1 cellular context compared by ENCODE assay signal in the genomic region with DNA sequence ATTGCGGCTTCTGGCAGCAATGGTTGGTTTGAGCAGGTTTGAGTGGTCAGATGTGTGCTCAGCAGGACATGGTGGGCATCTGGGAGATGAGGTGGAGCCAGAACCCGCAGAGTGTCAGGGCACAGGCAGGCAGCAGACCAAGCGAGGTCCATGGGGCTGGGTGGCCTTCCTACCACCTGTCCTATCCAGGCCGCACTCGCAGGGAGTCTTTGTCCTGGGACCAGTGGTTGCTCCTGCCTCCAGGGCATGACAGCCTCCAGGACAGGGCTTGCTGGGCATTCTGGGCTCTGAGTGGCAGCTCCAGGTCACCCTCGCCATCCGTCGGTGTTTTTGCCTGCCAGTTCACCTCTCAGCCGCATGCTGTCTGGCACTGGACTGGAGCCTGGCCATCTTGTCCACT.
TF ChIP-seq lines count a peak whose summit lies in the region.

No MANE protein-coding gene starts in this region.

TF ChIP-seq in H1, 55 proteins besides CTCF, POLR2A, EP300 and RAD21 (continued from another document):
- TF ChIP-seq NRF1 (IDR thresholded peaks at IDR 0.05; ENCODE audit: low read depth, low read length) (no peak), SUZ12 (IDR thresholded peaks at IDR 0.05; ENCODE audit: low read length) (no peak), EZH2 (IDR thresholded peaks at IDR 0.05; ENCODE audit: low read depth, low read length, severe bottlenecking) (no peak)
TF ChIP-seq in H1: peak in this region for 0.
